Comparison of ENCODE assay signal across 2 cellular contexts in the genomic region with DNA sequence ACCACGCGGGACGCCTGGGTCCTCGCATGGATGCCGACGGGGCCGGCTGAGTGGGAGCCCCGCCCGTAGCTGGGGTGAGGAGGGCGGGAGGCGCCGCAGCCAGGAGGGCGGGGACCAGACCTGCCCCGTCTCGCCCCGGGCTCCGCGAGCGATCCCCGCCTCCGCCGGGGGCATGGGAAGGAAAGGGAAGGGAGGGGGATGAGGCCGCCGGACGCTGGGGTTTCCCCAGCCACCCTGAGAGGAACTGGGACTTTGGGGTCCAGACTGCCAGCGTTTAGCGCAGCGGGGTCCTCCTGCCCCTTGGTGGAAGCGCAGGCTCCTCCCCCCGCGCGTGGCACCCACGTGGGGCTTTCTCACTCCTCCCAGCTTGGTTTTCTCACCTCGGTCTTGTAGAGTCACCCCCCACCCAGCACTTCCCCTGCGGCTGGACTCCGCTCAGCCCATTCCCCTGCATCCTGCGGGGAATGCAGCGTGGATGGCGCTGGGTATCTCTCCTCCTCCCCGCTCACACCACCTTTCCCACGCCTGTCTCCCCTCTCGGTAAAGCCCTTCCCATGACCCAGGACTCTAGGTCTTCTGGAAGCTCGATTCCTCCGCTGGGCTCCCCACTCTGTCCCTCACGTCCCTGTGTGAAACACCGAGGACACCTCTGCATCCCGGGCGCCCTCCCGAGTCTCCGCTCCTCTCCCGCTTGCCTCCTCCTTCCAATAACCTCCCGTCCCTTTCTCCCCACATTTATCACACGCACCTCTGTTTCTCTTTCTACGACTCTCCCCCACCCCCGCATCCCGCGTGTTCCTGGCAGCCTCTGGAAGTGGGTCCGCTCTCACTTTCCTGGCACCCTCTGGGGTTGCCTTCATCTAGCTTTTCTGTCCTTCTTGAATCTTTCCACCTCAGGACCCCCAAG.
TF ChIP-seq lines count a peak whose summit lies in the region.

No MANE protein-coding gene starts in this region.

TF ChIP-seq in HEK293, 187 proteins besides CTCF, POLR2A, EP300 and RAD21 (continues in another document):
- TF ChIP-seq, protein P1, sequence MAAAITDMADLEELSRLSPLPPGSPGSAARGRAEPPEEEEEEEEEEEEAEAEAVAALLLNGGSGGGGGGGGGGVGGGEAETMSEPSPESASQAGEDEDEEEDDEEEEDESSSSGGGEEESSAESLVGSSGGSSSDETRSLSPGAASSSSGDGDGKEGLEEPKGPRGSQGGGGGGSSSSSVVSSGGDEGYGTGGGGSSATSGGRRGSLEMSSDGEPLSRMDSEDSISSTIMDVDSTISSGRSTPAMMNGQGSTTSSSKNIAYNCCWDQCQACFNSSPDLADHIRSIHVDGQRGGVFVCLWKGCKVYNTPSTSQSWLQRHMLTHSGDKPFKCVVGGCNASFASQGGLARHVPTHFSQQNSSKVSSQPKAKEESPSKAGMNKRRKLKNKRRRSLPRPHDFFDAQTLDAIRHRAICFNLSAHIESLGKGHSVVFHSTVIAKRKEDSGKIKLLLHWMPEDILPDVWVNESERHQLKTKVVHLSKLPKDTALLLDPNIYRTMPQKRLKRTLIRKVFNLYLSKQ (tag by site-specific recombination; IDR thresholded peaks at IDR 0.05; ENCODE audit: borderline replicate concordance): no peak
- no peak for TF ChIP-seq BCL11A (tag by site-specific recombination; IDR thresholded peaks at IDR 0.05; ENCODE audit: low read depth)
- TF ChIP-seq ZXDB (tag by site-specific recombination; IDR thresholded peaks at IDR 0.05): peak; percentile 95
- no peak for TF ChIP-seq ZNF138 (tag by site-specific recombination; IDR thresholded peaks at IDR 0.05; ENCODE audit: borderline replicate concordance)
- peak; percentile 32; the same call in 1 of the 2 replicates for TF ChIP-seq KLF10 (tag by site-specific recombination; IDR thresholded peaks at IDR 0.05)
- TF ChIP-seq, protein P2, sequence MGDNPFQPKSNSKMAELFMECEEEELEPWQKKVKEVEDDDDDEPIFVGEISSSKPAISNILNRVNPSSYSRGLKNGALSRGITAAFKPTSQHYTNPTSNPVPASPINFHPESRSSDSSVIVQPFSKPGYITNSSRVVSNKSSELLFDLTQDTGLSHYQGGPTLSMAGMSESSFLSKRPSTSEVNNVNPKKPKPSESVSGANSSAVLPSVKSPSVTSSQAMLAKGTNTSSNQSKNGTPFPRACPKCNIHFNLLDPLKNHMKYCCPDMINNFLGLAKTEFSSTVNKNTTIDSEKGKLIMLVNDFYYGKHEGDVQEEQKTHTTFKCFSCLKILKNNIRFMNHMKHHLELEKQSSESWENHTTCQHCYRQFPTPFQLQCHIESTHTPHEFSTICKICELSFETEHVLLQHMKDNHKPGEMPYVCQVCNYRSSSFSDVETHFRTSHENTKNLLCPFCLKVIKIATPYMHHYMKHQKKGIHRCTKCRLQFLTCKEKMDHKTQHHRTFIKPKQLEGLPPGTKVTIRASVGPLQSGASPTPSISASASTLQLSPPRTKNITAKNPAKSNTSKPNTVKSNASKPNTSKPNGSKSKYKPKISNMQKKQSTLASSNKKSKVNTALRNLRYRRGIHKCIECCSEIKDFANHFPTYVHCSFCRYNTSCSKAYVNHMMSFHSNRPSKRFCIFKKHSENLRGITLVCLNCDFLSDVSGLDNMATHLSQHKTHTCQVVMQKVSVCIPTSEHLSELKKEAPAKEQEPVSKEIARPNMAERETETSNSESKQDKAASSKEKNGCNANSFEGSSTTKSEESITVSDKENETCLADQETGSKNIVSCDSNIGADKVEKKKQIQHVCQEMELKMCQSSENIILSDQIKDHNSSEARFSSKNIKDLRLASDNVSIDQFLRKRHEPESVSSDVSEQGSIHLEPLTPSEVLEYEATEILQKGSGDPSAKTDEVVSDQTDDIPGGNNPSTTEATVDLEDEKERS (tag by site-specific recombination; IDR thresholded peaks at IDR 0.05): no peak
- 0 out of 2 replicates have a peak, but pooled peaks have one; percentile 29 for TF ChIP-seq ZEB2 (tag by site-specific recombination; IDR thresholded peaks at IDR 0.05)
- peak; percentile 87 for TF ChIP-seq SP3 (tag by site-specific recombination; IDR thresholded peaks at IDR 0.05)
- TF ChIP-seq ZNF544 (tag by site-specific recombination; IDR thresholded peaks at IDR 0.05): no peak
- TF ChIP-seq ZNF366 (tag by site-specific recombination; conservative IDR thresholded peaks at IDR 0.05): peak; percentile 55; the same call in 1 of the 2 replicates
- TF ChIP-seq ZNF37A (tag by site-specific recombination; IDR thresholded peaks at IDR 0.05): no peak
- TF ChIP-seq ZFP37 (tag by site-specific recombination; IDR thresholded peaks at IDR 0.05): no peak
- TF ChIP-seq ZNF561 (tag by site-specific recombination; IDR thresholded peaks at IDR 0.05; ENCODE audit: borderline replicate concordance): 0 out of 2 replicates have a peak, but pooled peaks have one; percentile 40
- TF ChIP-seq, protein P3, sequence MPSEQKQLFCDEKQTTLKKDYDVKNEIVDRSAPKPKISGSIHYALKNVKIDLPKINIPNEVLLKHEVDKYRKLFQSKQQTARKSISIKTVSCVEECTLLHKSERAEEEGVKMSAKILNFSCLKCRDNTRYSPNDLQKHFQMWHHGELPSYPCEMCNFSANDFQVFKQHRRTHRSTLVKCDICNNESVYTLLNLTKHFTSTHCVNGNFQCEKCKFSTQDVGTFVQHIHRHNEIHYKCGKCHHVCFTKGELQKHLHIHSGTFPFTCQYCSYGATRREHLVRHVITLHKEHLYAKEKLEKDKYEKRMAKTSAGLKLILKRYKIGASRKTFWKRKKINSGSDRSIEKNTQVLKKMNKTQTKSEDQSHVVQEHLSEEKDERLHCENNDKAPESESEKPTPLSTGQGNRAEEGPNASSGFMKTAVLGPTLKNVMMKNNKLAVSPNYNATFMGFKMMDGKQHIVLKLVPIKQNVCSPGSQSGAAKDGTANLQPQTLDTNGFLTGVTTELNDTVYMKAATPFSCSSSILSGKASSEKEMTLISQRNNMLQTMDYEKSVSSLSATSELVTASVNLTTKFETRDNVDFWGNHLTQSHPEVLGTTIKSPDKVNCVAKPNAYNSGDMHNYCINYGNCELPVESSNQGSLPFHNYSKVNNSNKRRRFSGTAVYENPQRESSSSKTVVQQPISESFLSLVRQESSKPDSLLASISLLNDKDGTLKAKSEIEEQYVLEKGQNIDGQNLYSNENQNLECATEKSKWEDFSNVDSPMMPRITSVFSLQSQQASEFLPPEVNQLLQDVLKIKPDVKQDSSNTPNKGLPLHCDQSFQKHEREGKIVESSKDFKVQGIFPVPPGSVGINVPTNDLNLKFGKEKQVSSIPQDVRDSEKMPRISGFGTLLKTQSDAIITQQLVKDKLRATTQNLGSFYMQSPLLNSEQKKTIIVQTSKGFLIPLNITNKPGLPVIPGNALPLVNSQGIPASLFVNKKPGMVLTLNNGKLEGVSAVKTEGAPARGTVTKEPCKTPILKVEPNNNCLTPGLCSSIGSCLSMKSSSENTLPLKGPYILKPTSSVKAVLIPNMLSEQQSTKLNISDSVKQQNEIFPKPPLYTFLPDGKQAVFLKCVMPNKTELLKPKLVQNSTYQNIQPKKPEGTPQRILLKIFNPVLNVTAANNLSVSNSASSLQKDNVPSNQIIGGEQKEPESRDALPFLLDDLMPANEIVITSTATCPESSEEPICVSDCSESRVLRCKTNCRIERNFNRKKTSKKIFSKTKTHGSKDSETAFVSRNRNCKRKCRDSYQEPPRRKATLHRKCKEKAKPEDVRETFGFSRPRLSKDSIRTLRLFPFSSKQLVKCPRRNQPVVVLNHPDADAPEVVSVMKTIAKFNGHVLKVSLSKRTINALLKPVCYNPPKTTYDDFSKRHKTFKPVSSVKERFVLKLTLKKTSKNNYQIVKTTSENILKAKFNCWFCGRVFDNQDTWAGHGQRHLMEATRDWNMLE (tag by site-specific recombination; conservative IDR thresholded peaks at IDR 0.05; ENCODE audit: low read depth): no peak
- TF ChIP-seq ZBTB20 (tag by site-specific recombination; IDR thresholded peaks at IDR 0.05): peak; percentile 33; the same call in 1 of the 2 replicates

TF ChIP-seq in neural cell, 6 proteins besides CTCF, POLR2A, EP300 and RAD21:
- TF ChIP-seq SMC3 (conservative IDR thresholded peaks at IDR 0.05; ENCODE audit: poor library complexity) (no peak), TAF1 (IDR thresholded peaks at IDR 0.05; ENCODE audit: low read depth) (no peak), MXI1 (conservative IDR thresholded peaks at IDR 0.05; ENCODE audit: poor library complexity, severe bottlenecking) (no peak), REST (IDR thresholded peaks at IDR 0.05; ENCODE audit: borderline replicate concordance) (no peak), POLR2AphosphoS5 (IDR thresholded peaks at IDR 0.05) (no peak), EZH2 (IDR thresholded peaks at IDR 0.05; ENCODE audit: borderline replicate concordance, insufficient read depth, low read length, poor library complexity, severe bottlenecking) (no peak)
